8 cellular contexts compared by ENCODE assay signal in genomic region chr4:139229534-139230039, GRCh38. TPM values are rescaled to one million over a fixed set of nuclear protein-coding genes. Genes with fewer than 3 reads are reported as not detected.
DNase-seq lines count a peak whose midpoint lies in the region; ATAC-seq lines count a peak whose summit lies in the region.

No MANE protein-coding gene starts in this region.

- H3K4ac ChIP-seq in mesendoderm (ENCODE audit: low read depth, low read length): no peak overlapping the region

- no peak overlapping the region for H3K18ac ChIP-seq in mesendoderm (ENCODE audit: low read length)

- H2AK5ac ChIP-seq in mesendoderm (ENCODE audit: low read length): no peak overlapping the region

- in situ Hi-C loops in ACHN (cut with HindIII; ENCODE audit: low pct_ligation_motif_present, low pct_unique_long_range_greater_than_20kb, low sequenced_read_pairs): no loop called here
- in situ Hi-C loops in G401 (cut with HindIII; ENCODE audit: low sequenced_read_pairs): no loop called here

- WGBS in mesendoderm (ENCODE audit: extremely low coverage, insufficient coverage, low lambda C conversion rate): no CpG with 5 or more reads among the region's 3 CpGs

- no peak overlapping the region for H3K9ac ChIP-seq in mesendoderm (ENCODE audit: low read length)

- H3K36me3 ChIP-seq in mesendoderm (ENCODE audit: control insufficient read depth, insufficient read depth, low read length): no peaks in the 10 kb centered on the region

- H2BK5ac ChIP-seq in mesendoderm (ENCODE audit: low read length): no peak overlapping the region

- no peak overlapping the region for H3K56ac ChIP-seq in mesendoderm (ENCODE audit: low read length)

- no peak overlapping the region for H3K23ac ChIP-seq in mesendoderm (ENCODE audit: low read length)

- H2BK15ac ChIP-seq in mesendoderm (replicated peaks; ENCODE audit: low read depth): no peak overlapping the region

- no peaks in the 10 kb centered on the region for H3K4me1 ChIP-seq in mesendoderm (ENCODE audit: control insufficient read depth, low read depth, low read length)

- no peaks in the 10 kb centered on the region for H3K79me2 ChIP-seq in mesendoderm (ENCODE audit: control insufficient read depth, insufficient read depth, low read length)

- H3K27ac ChIP-seq in mesendoderm (ENCODE audit: low read depth, low read length): no peak overlapping the region

- no peak overlapping the region for H3K4me2 ChIP-seq in mesendoderm (ENCODE audit: low read length)

- H4K8ac ChIP-seq in mesendoderm (ENCODE audit: low read depth, low read length): no peak overlapping the region

- no peaks in the 10 kb centered on the region for H3K27me3 ChIP-seq in mesendoderm (ENCODE audit: insufficient read depth, low read length, poor library complexity)

- H3K79me1 ChIP-seq in mesendoderm (ENCODE audit: low read length): no peaks in the 10 kb centered on the region

- DNase-seq in ACHN: peak; percentile 63
- DNase-seq in G401 (ENCODE audit: low spot score): peak; percentile 59
- DNase-seq in OCI-M1 (lab: John Stamatoyannopoulos, UW): peak; percentile 83
- DNase-seq in dermis microvascular lymphatic vessel endothelial cell (ENCODE audit: low read depth in 2 of 2): peak; percentile 48 to 60
- DNase-seq in mesendoderm: peak; percentile 60
- DNase-seq in NK-92 (lab: John Stamatoyannopoulos, UW; ENCODE audit: unreplicated experiment): no peak

- ATAC-seq in HG03095 (IDR thresholded peaks at IDR 0.05; ENCODE audit: unreplicated experiment): peak; percentile 76
- ATAC-seq in HG02759 (IDR thresholded peaks at IDR 0.05; ENCODE audit: unreplicated experiment): no peak

- H2BK120ac ChIP-seq in mesendoderm (ENCODE audit: low read depth, low read length): no peak overlapping the region

- H3K4me3 ChIP-seq in mesendoderm (ENCODE audit: low read length): no peak overlapping the region

- no peak overlapping the region for H4K5ac ChIP-seq in mesendoderm (ENCODE audit: low read length)

RNA-seq across cellular contexts. Expression of gene MGARP, which starts 50.4 kb away (rescaled TPM):
- not detected in 2 replicates for total RNA-seq in G401 (2014; rRNA removed; shearing (Covaris generic))
- under 0.01 and 0.13 TPM in 2 replicates for total RNA-seq in dermis microvascular lymphatic vessel endothelial cell
- 0.51 TPM for polyA plus RNA-seq in mesendoderm (2013, experiment 1 of 2)
- 0.59 TPM for polyA plus RNA-seq in mesendoderm (2013, experiment 2 of 2)

RNA-seq across cellular contexts. Expression of gene ELF2, which starts 52.6 kb away (rescaled TPM):
- 18.9 and 36.6 TPM in 2 replicates for total RNA-seq in G401 (2014; rRNA removed; shearing (Covaris generic))
- total RNA-seq in dermis microvascular lymphatic vessel endothelial cell: 35.6 and 42.2 TPM in 2 replicates
- 25.3 TPM for polyA plus RNA-seq in mesendoderm (2013, experiment 1 of 2)
- 27.1 TPM for polyA plus RNA-seq in mesendoderm (2013, experiment 2 of 2)
